ENCODE assay signal across 10 cellular contexts in genomic region chr14:61553730-61554641, GRCh38.
DNase-seq lines count a peak whose midpoint lies in the region; ATAC-seq, FAIRE-seq and TF ChIP-seq lines count a peak whose summit lies in the region.
"Had no signal": no experiment of that assay in that cellular context is flagged by ENCODE, and none has a peak within 500 bp of the region (broad histone marks: within the 10 kb centered on the region; RNA-seq: fewer than 3 reads in every experiment).

No MANE protein-coding gene starts in this region.

- FAIRE-seq in GM12891 (lab: Jason Lieb, UNC), result no peak

- no peaks in the 10 kb centered on the region for H3K9me3 ChIP-seq in skeletal muscle satellite cell (replicated peaks; ENCODE audit: low read length)

- ATAC-seq in HG02840 (IDR thresholded peaks at IDR 0.05; ENCODE audit: low FRiP score, unreplicated experiment), result no peak
- no peak for ATAC-seq in HG03280 (IDR thresholded peaks at IDR 0.05; ENCODE audit: unreplicated experiment)

- DNase-seq in GM12891 (ENCODE audit: insufficient read length, low spot score) (no peak), RWPE1 (ENCODE audit: low spot score) (peak; percentile 87), fibroblast of mammary gland (ENCODE audit: low read depth) (peak; percentile 100), NCI-H510A (lab: John Stamatoyannopoulos, UW) (no peak), T-helper 9 cell (no peak)
- DNase-seq: GOT3, SHP77 treated with DMSO at 0.1 percent for 48 hours had no signal

- peak overlapping the region; percentile 82 for H3K27ac ChIP-seq in RWPE1

- POLR2A ChIA-PET in RWPE1 (lab: Yijun Ruan, JAX; ENCODE audit: low non-redundant PET), result interaction anchor here (0.6 kb wide), 1 partner anchor 216 kb away, joined by 3 read pairs; no protein-coding TSS in a partner anchor

- CTCF ChIA-PET in RWPE1 (lab: Yijun Ruan, JAX), result interaction anchor here (1.0 kb wide), 1 partner anchor 172 kb away, joined by 4 read pairs; no protein-coding TSS in a partner anchor

- H3K4me1 ChIP-seq in skeletal muscle satellite cell (ENCODE audit: control insufficient read depth, insufficient read depth, low read length), result peaks cover 64% of the 10 kb centered on the region

- H3K4me3 ChIP-seq in fibroblast of mammary gland (ENCODE audit: control insufficient read depth, low read depth, low read length) (no peak overlapping the region), skeletal muscle satellite cell (ENCODE audit: low read length) (peak overlapping the region; percentile 9)

- H3K36me3 ChIP-seq in skeletal muscle satellite cell (ENCODE audit: insufficient read depth, low read length), result no peaks in the 10 kb centered on the region

- H3K9ac ChIP-seq in skeletal muscle satellite cell (ENCODE audit: low read depth, low read length), result peak overlapping the region; percentile 83

- TF ChIP-seq POLR2A in GM12891 (IDR thresholded peaks at IDR 0.05; ENCODE audit: low read depth, low read length), result peak; percentile 37; the same call in 1 of the 2 replicates

- H3K27me3 ChIP-seq in skeletal muscle satellite cell (ENCODE audit: control insufficient read depth, insufficient read depth, low read length), result no peaks in the 10 kb centered on the region

- H3K4me2 ChIP-seq in skeletal muscle satellite cell (ENCODE audit: low read length), result peak overlapping the region; percentile 50

- TF ChIP-seq CTCF in RWPE1 (conservative IDR thresholded peaks at IDR 0.05; ENCODE audit: low read depth) (no peak), fibroblast of mammary gland (conservative IDR thresholded peaks at IDR 0.05; ENCODE audit: control insufficient read depth, insufficient read depth, low read depth, low read length) (peak; percentile 7)

TF ChIP-seq in GM12891, 5 proteins besides CTCF, POLR2A, EP300 and RAD21:
- TF ChIP-seq POLR2AphosphoS5 (IDR thresholded peaks at IDR 0.05; ENCODE audit: low read depth, low read length) (no peak), SPI1 (IDR thresholded peaks at IDR 0.05; ENCODE audit: low read depth, low read length) (no peak), PAX5 (IDR thresholded peaks at IDR 0.05; ENCODE audit: insufficient read depth, low read length, severe bottlenecking) (no peak), TAF1 (IDR thresholded peaks at IDR 0.05; ENCODE audit: low read depth, low read length) (no peak), POU2F2 (IDR thresholded peaks at IDR 0.05; ENCODE audit: low read depth, low read length) (no peak)

Comparison
In these comparisons a context has a peak if more than half of its experiments do, and no peak if none do; other contexts are left out.
1. DNase-seq: peak in RWPE1 (single experiment) and fibroblast of mammary gland (single experiment); none in GM12891 (single experiment), NCI-H510A (single experiment) and T-helper 9 cell (single experiment).